ENCODE assay signal across 8 cellular contexts in the genomic region with DNA sequence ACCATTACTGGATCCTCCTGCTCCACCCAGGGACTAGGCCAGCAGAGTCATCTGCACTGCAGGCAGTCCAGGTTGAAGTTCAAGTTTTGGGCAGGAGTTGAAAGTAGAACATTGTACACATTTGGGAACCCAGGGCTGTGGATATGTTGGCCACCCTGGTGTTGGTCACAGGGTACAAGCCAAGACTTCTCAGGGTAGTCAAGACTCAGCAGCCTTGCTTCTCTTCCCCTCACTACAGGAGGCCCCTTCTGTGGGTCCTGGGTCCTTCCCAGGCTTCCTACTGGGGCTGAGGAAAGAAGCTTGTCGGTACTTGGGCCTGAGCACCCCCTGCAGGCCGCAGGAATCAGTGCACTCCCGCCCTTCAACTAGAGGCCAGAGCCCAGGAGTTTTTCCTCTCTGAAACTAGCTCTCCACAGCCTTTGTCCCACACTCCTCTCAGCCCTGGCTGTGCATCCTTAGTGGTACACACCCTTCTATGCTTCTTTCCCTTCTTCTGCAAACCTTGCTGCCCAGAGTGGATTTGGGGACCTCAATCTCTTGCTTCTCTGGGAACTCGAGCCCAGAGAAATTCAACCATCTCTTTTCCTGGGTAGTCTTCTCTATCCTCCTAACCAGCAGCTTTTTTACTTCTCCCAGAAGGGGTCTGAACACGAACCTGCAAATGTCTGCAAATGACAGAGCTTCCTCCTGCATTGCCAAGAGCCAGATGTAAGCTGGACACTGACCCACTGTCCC. TPM values are rescaled to one million over a fixed set of nuclear protein-coding genes. Genes with fewer than 3 reads are reported as not detected.
DNase-seq lines count a peak whose midpoint lies in the region; ATAC-seq and TF ChIP-seq lines count a peak whose summit lies in the region.

No MANE protein-coding gene starts in this region.

- ATAC-seq in CD8-positive, alpha-beta T cell: peak; percentile 94
- ATAC-seq in GM19395 (IDR thresholded peaks at IDR 0.05; ENCODE audit: unreplicated experiment): peak; percentile 84
- peak; percentile 53 for ATAC-seq in HG03469 (IDR thresholded peaks at IDR 0.05; ENCODE audit: unreplicated experiment)
- ATAC-seq in activated naive CD4-positive, alpha-beta T cell treated with anti-CD3 and anti-CD28 coated beads, Interleukin-2, amount 50 U/mL, for 72 hours: peak; percentile 84 to 86
- peak; percentile 65 to 77 for ATAC-seq in left cardiac atrium

- no peak overlapping the region for H3K27ac ChIP-seq in CD8-positive, alpha-beta T cell (ENCODE audit: low read depth, low read length)
- H3K27ac ChIP-seq in SK-N-SH (ENCODE audit: low read depth in 2 of 2, low read length in 1 of 2): no peak overlapping the region

- WGBS in SK-N-SH (ENCODE audit: low lambda C conversion rate): 27% methylated on average over 3 of the region's 5 CpGs

- no peaks in the 10 kb centered on the region for H3K79me2 ChIP-seq in SK-N-SH (ENCODE audit: insufficient read depth)

- peak; percentile 73 for TF ChIP-seq RAD21 in SK-N-SH (IDR thresholded peaks at IDR 0.05; ENCODE audit: low read length)

- H3K27ac Mint-ChIP-seq in CD8-positive, alpha-beta T cell: no peak overlapping the region
- no peak overlapping the region for H3K27ac Mint-ChIP-seq in activated naive CD4-positive, alpha-beta T cell treated with anti-CD3 and anti-CD28 coated beads, Interleukin-2, amount 50 U/mL, for 72 hours

- H3K4me1 Mint-ChIP-seq in CD8-positive, alpha-beta T cell (ENCODE audit: low read depth): no peaks in the 10 kb centered on the region

- no peaks in the 10 kb centered on the region for H3F3A ChIP-seq in SK-N-SH (replicated peaks; ENCODE audit: insufficient read depth)

- no peaks in the 10 kb centered on the region for H3K36me3 Mint-ChIP-seq in CD8-positive, alpha-beta T cell
- H3K36me3 Mint-ChIP-seq in activated naive CD4-positive, alpha-beta T cell treated with anti-CD3 and anti-CD28 coated beads, Interleukin-2, amount 50 U/mL, for 72 hours: no peaks in the 10 kb centered on the region

- POLR2A ChIA-PET in CD8-positive, alpha-beta T cell (lab: Charles Lee): interaction anchor here (0.6 to 1.8 kb wide), 7 partner anchors 38 to 65 kb away, joined by 3 to 24 read pairs (median 3); partner anchors contain the start of gene SMPD1
- POLR2A ChIA-PET in SK-N-SH (lab: Yijun Ruan, JAX): interaction anchor here (0.6 to 1.3 kb wide), 3 partner anchors 25 to 65 kb away, joined by 4 to 5 read pairs (median 4); partner anchors contain the start of gene APBB1

- no peak overlapping the region for H3K4me3 ChIP-seq in CD8-positive, alpha-beta T cell (ENCODE audit: low read depth, low read length)
- H3K4me3 ChIP-seq in SK-N-SH (ENCODE audit: low read depth in 2 of 2, low read length in 1 of 2) (no peak overlapping the region), retinal pigment epithelial cell (ENCODE audit: low read length) (no peak overlapping the region)

- H3K4me2 ChIP-seq in SK-N-SH: no peak overlapping the region

- H3K4me1 ChIP-seq in CD8-positive, alpha-beta T cell (ENCODE audit: insufficient read depth, low read length): peaks cover 21% of the 10 kb centered on the region
- peaks cover 0 to 18% of the 10 kb centered on the region in 2 experiments; a peak in 1 of 4 replicates for H3K4me1 ChIP-seq in SK-N-SH (ENCODE audit: control insufficient read depth in 1 of 2, insufficient read depth in 2 of 2, low read depth in 1 of 2, low read length in 1 of 2)

- no peak overlapping the region for H3K4me3 Mint-ChIP-seq in CD8-positive, alpha-beta T cell

- peak; percentile 22 to 71 (median 58) for DNase-seq in CD8-positive, alpha-beta T cell
- DNase-seq in SK-N-SH (peak; percentile 78), left cardiac atrium (peak; percentile 65), retinal pigment epithelial cell (ENCODE audit: low read depth) (no peak), KG1 (lab: John Stamatoyannopoulos, UW) (no peak)
- peak in 1 of 2 donors; percentile 60 for DNase-seq in activated naive CD4-positive, alpha-beta T cell treated with anti-CD3 and anti-CD28 coated beads, Interleukin-2, amount 50 U/mL, for 72 hours (ENCODE audit: low spot score in 2 of 2)

- no peaks in the 10 kb centered on the region for H3K27me3 Mint-ChIP-seq in CD8-positive, alpha-beta T cell (ENCODE audit: low read depth)

- peak; percentile 82 for TF ChIP-seq CTCF in CD8-positive, alpha-beta T cell (IDR thresholded peaks at IDR 0.05)
- TF ChIP-seq CTCF in SK-N-SH (IDR thresholded peaks at IDR 0.05) (peak; percentile 77), retinal pigment epithelial cell (conservative IDR thresholded peaks at IDR 0.05; ENCODE audit: low read depth, low read length) (peak; percentile 90)

- H4K20me1 ChIP-seq in SK-N-SH (ENCODE audit: insufficient read depth): no peaks in the 10 kb centered on the region

- no peaks in the 10 kb centered on the region for H3K36me3 ChIP-seq in CD8-positive, alpha-beta T cell (ENCODE audit: insufficient read depth, low read length)
- H3K36me3 ChIP-seq in SK-N-SH (replicated peaks in 1 of 2; ENCODE audit: control insufficient read depth in 1 of 2, insufficient read depth in 2 of 2, low read length in 1 of 2): peaks cover 0 to 8% of the 10 kb centered on the region in 2 experiments

- CTCF ChIA-PET in CD8-positive, alpha-beta T cell (lab: Charles Lee): interaction anchor here (0.6 to 16.8 kb wide), 41 partner anchors 10 to 312 kb away, joined by 3 to 733 read pairs (median 5); partner anchors contain the start of genes APBB1, ARFIP2, DNHD1 and MRPL17
- CTCF ChIA-PET in SK-N-SH (lab: Yijun Ruan, JAX): interaction anchor here (0.5 to 14.7 kb wide), 41 partner anchors 9 to 1163 kb away, joined by 3 to 360 read pairs (median 6); partner anchors contain the start of genes APBB1, DNHD1, SMPD1 and TRIM3

- H3K9me2 ChIP-seq in SK-N-SH: no peaks in the 10 kb centered on the region

- intact Hi-C loops in CD8-positive, alpha-beta T cell (cut with DNase I, micrococcal nuclease): loop anchor here (1.0 to 10.0 kb wide), 5 partner anchors 25 to 189 kb away; partner anchors contain the start of genes APBB1 (in 1 of the 2), CCKBR (in 1 of the 2) and SMPD1 (in 1 of the 2)
- intact Hi-C loops in left cardiac atrium (cut with DNase I): loop anchor here (2.0 to 10.0 kb wide), 3 partner anchors 61 to 66 kb away; no protein-coding TSS in a partner anchor

- no peak overlapping the region for H3K9ac ChIP-seq in SK-N-SH

- no peaks in the 10 kb centered on the region for H3K27me3 ChIP-seq in CD8-positive, alpha-beta T cell (ENCODE audit: insufficient read depth, low read length)
- H3K27me3 ChIP-seq in SK-N-SH (ENCODE audit: insufficient read depth): no peaks in the 10 kb centered on the region

- no peaks in the 10 kb centered on the region for H3K9me3 ChIP-seq in CD8-positive, alpha-beta T cell (ENCODE audit: low read length)
- no peaks in the 10 kb centered on the region for H3K9me3 ChIP-seq in SK-N-SH

- TF ChIP-seq EP300 in SK-N-SH (IDR thresholded peaks at IDR 0.05; ENCODE audit: borderline replicate concordance in 1 of 2, low read depth in 1 of 2, low read length in 1 of 2): no peak

- H2AFZ ChIP-seq in SK-N-SH (ENCODE audit: low read depth): no peak overlapping the region

- H3K9me3 Mint-ChIP-seq in CD8-positive, alpha-beta T cell: no peaks in the 10 kb centered on the region
- H3K9me3 Mint-ChIP-seq in activated naive CD4-positive, alpha-beta T cell treated with anti-CD3 and anti-CD28 coated beads, Interleukin-2, amount 50 U/mL, for 72 hours: no peaks in the 10 kb centered on the region

TF ChIP-seq in SK-N-SH, 30 proteins besides CTCF, POLR2A, EP300 and RAD21 (continues in another document):
- peak; percentile 83 for TF ChIP-seq SMC3 (IDR thresholded peaks at IDR 0.05; ENCODE audit: low read depth, low read length)

RNA-seq across cellular contexts. Expression of gene HPX, which starts 2.6 kb away (rescaled TPM):
- under 1 TPM; 0.71 to 0.83 TPM for total RNA-seq in CD8-positive, alpha-beta T cell
- 1.8 and 2.3 TPM in 2 replicates for polyA plus RNA-seq in SK-N-SH (2012; rRNA removed)
- polyA plus RNA-seq in SK-N-SH (2012; cell fraction: cytosol; rRNA removed): 0.24 and 0.34 TPM in 2 replicates
- polyA plus RNA-seq in SK-N-SH (2012; cell fraction: nucleus; rRNA removed): 21.2 and 22.4 TPM in 2 replicates
- under 1 TPM; 0.41 to 0.55 TPM for total RNA-seq in activated naive CD4-positive, alpha-beta T cell treated with anti-CD3 and anti-CD28 coated beads, Interleukin-2, amount 50 U/mL, for 72 hours
- 1 to 10 TPM in 1 of 2 donors, under 1 TPM in 1; 0.38 to 1.0 TPM for total RNA-seq in left cardiac atrium

RNA-seq across cellular contexts. Expression of gene APBB1, which starts 24.5 kb away (rescaled TPM):
- total RNA-seq in CD8-positive, alpha-beta T cell: 100 to 1,000 TPM; 130 to 147 TPM
- polyA plus RNA-seq in SK-N-SH (2012; rRNA removed): 32.9 and 35.9 TPM in 2 replicates
- 15.9 and 26.3 TPM in 2 replicates for polyA plus RNA-seq in SK-N-SH (2012; cell fraction: cytosol; rRNA removed)
- 49.9 and 56.0 TPM in 2 replicates for polyA plus RNA-seq in SK-N-SH (2012; cell fraction: nucleus; rRNA removed)
- 10 to 100 TPM; 40.0 to 72.5 TPM for total RNA-seq in activated naive CD4-positive, alpha-beta T cell treated with anti-CD3 and anti-CD28 coated beads, Interleukin-2, amount 50 U/mL, for 72 hours
- total RNA-seq in left cardiac atrium: 10 to 100 TPM; 65.5 to 75.9 TPM

RNA-seq across cellular contexts. Expression of gene TRIM3, which starts 30.3 kb away (rescaled TPM):
- total RNA-seq in CD8-positive, alpha-beta T cell: 10 to 100 TPM; 14.5 to 18.3 TPM
- 22.8 and 26.6 TPM in 2 replicates for polyA plus RNA-seq in SK-N-SH (2012; rRNA removed)
- 6.0 and 10.2 TPM in 2 replicates for polyA plus RNA-seq in SK-N-SH (2012; cell fraction: cytosol; rRNA removed)
- polyA plus RNA-seq in SK-N-SH (2012; cell fraction: nucleus; rRNA removed): 136 and 151 TPM in 2 replicates
- 10 to 100 TPM in 1 of 2 donors, 1 to 10 TPM in 1; 4.7 to 19.0 TPM for total RNA-seq in activated naive CD4-positive, alpha-beta T cell treated with anti-CD3 and anti-CD28 coated beads, Interleukin-2, amount 50 U/mL, for 72 hours
- 10 to 100 TPM; 10.6 to 14.5 TPM for total RNA-seq in left cardiac atrium

RNA-seq across cellular contexts. Expression of gene ARFIP2, which starts 37.7 kb away (rescaled TPM):
- total RNA-seq in CD8-positive, alpha-beta T cell: 10 to 100 TPM; 76.5 to 89.7 TPM
- 128 and 162 TPM in 2 replicates for polyA plus RNA-seq in SK-N-SH (2012; rRNA removed)
- polyA plus RNA-seq in SK-N-SH (2012; cell fraction: cytosol; rRNA removed): 77.6 and 102 TPM in 2 replicates
- polyA plus RNA-seq in SK-N-SH (2012; cell fraction: nucleus; rRNA removed): 270 and 389 TPM in 2 replicates
- 10 to 100 TPM; 47.1 to 59.9 TPM for total RNA-seq in activated naive CD4-positive, alpha-beta T cell treated with anti-CD3 and anti-CD28 coated beads, Interleukin-2, amount 50 U/mL, for 72 hours
- 10 to 100 TPM; 18.6 to 32.6 TPM for total RNA-seq in left cardiac atrium

RNA-seq across cellular contexts. Expression of gene TIMM10B, which starts 37.9 kb away (rescaled TPM):
- total RNA-seq in CD8-positive, alpha-beta T cell: 10 to 100 TPM; 68.6 to 73.0 TPM
- polyA plus RNA-seq in SK-N-SH (2012; rRNA removed): 26.2 and 33.1 TPM in 2 replicates
- polyA plus RNA-seq in SK-N-SH (2012; cell fraction: cytosol; rRNA removed): 27.9 and 29.1 TPM in 2 replicates
- 33.7 and 42.6 TPM in 2 replicates for polyA plus RNA-seq in SK-N-SH (2012; cell fraction: nucleus; rRNA removed)
- total RNA-seq in activated naive CD4-positive, alpha-beta T cell treated with anti-CD3 and anti-CD28 coated beads, Interleukin-2, amount 50 U/mL, for 72 hours: 10 to 100 TPM; 36.9 to 38.3 TPM
- 10 to 100 TPM; 19.9 to 33.0 TPM for total RNA-seq in left cardiac atrium

Comparison
In these comparisons a context has a peak if more than half of its experiments do, and no peak if none do; other contexts are left out.
1. DNase-seq: peak in CD8-positive, alpha-beta T cell (7 of 7), SK-N-SH (single experiment) and left cardiac atrium (single experiment); none in retinal pigment epithelial cell (single experiment) and KG1 (single experiment).
2. Peak in every context shown above with its lines, with median percentiles within 50 percentile points of each other: ATAC-seq and CTCF ChIP-seq.